6 cellular contexts compared by ENCODE assay signal in genomic region chr1:153679337-153680119, GRCh38. TPM values are rescaled to one million over a fixed set of nuclear protein-coding genes. Genes with fewer than 3 reads are reported as not detected.
DNase-seq lines count a peak whose midpoint lies in the region; ATAC-seq and TF ChIP-seq lines count a peak whose summit lies in the region.

No MANE protein-coding gene starts in this region.

- H3K27me3 ChIP-seq in NT2/D1 (ENCODE audit: insufficient read depth, insufficient read length) (peaks cover 45% of the 10 kb centered on the region), neutrophil (peaks cover 69% of the 10 kb centered on the region)

- H3K9me3 ChIP-seq in NT2/D1 (ENCODE audit: insufficient read depth, low read length) (no peaks in the 10 kb centered on the region), neutrophil (no peaks in the 10 kb centered on the region)

- no peak for TF ChIP-seq CTCF in neutrophil (IDR thresholded peaks at IDR 0.05)

- H3K9ac ChIP-seq in NT2/D1 (ENCODE audit: insufficient read length, low read depth): peak overlapping the region; percentile 82

- no peak for DNase-seq in NT2/D1 (ENCODE audit: low read depth, low spot score)
- DNase-seq in central memory CD4-positive, alpha-beta T cell: peak; percentile 26
- DNase-seq in mucosa of gallbladder (ENCODE audit: low spot score): no peak
- DNase-seq in SKM-1 treated with dmso at 0.1 percent for 144 hours (lab: John Stamatoyannopoulos, UW; ENCODE audit: unreplicated experiment): no peak

- no peaks in the 10 kb centered on the region for H3K36me3 ChIP-seq in NT2/D1 (ENCODE audit: insufficient read depth, insufficient read length, low read length)
- no peaks in the 10 kb centered on the region for H3K36me3 ChIP-seq in neutrophil

- no peak for ATAC-seq in HG03521 (IDR thresholded peaks at IDR 0.05; ENCODE audit: unreplicated experiment)

- no peak overlapping the region for H3K27ac ChIP-seq in neutrophil

- H3K4me1 ChIP-seq in NT2/D1 (ENCODE audit: insufficient read depth, insufficient read length): peaks cover 22% of the 10 kb centered on the region
- H3K4me1 ChIP-seq in neutrophil (ENCODE audit: control insufficient read depth in 1 of 2, insufficient read depth in 1 of 2, low read depth in 1 of 2, low read length in 1 of 2): peaks cover 24 to 26% of the 10 kb centered on the region in 2 experiments

- H3K4me3 ChIP-seq in NT2/D1 (ENCODE audit: insufficient read length, low read depth) (peak overlapping the region; percentile 67), neutrophil (ENCODE audit: low read depth in 1 of 2, low read length in 1 of 2) (peak overlapping the region; percentile 42 to 54)

RNA-seq across cellular contexts. Expression of gene NPR1, which starts 1.0 kb away (rescaled TPM):
- total RNA-seq in mucosa of gallbladder: 8.8 TPM

RNA-seq across cellular contexts. Expression of gene ILF2, which starts 8.7 kb away (rescaled TPM):
- total RNA-seq in mucosa of gallbladder: 87.6 TPM

RNA-seq across cellular contexts. Expression of gene SNAPIN, which starts 21.0 kb away (rescaled TPM):
- total RNA-seq in mucosa of gallbladder: 38.8 TPM

RNA-seq across cellular contexts. Expression of gene CHTOP, which starts 45.7 kb away (rescaled TPM):
- 69.4 TPM for total RNA-seq in mucosa of gallbladder

RNA-seq across cellular contexts. Expression of gene INTS3, which starts 48.3 kb away (rescaled TPM):
- total RNA-seq in mucosa of gallbladder: 72.9 TPM
